Comparison of ENCODE assay signal across 19 cellular contexts in genomic region chr4:183989471-183989870, GRCh38.
DNase-seq lines count a peak whose midpoint lies in the region; ATAC-seq and TF ChIP-seq lines count a peak whose summit lies in the region.
"Had no signal": no experiment of that assay in that cellular context is flagged by ENCODE, and none has a peak within 500 bp of the region (broad histone marks: within the 10 kb centered on the region; RNA-seq: fewer than 3 reads in every experiment).

No MANE protein-coding gene starts in this region.

- TF ChIP-seq CTCF in right atrium auricular region (IDR thresholded peaks at IDR 0.05) = no peak

- H3K27me3 ChIP-seq in right atrium auricular region = no peaks in the 10 kb centered on the region
- H3K27me3 ChIP-seq: adrenal gland, neural progenitor cell had no signal

- peaks cover 0 to 29% of the 10 kb centered on the region in 2 donors for H3K4me1 ChIP-seq in right atrium auricular region

- H3K4me3 ChIP-seq in right atrium auricular region = no peak overlapping the region
- H3K4me3 ChIP-seq: adrenal gland, lower lobe of right lung, neural progenitor cell had no signal

- no peaks in the 10 kb centered on the region for H3K9me3 ChIP-seq in right atrium auricular region
- H3K9me3 ChIP-seq: adrenal gland, lower lobe of right lung had no signal

- CTCF ChIA-PET in HEK293T (lab: Yijun Ruan, JAX) = interaction anchor here (0.6 to 0.7 kb wide), 4 partner anchors 11 to 44 kb away, joined by 3 to 6 read pairs (median 4); no protein-coding TSS in a partner anchor

- H3K36me3 ChIP-seq in right atrium auricular region = no peaks in the 10 kb centered on the region
- H3K36me3 ChIP-seq: adrenal gland, lower lobe of right lung, neural progenitor cell had no signal

- ATAC-seq in left cardiac atrium (no peak), GM18861 (IDR thresholded peaks at IDR 0.05; ENCODE audit: unreplicated experiment) (no peak)
- ATAC-seq: lower lobe of right lung had no signal

- no peak for DNase-seq in right atrium auricular region (ENCODE audit: low spot score)
- DNase-seq in left cardiac atrium = no peak
- peak; percentile 69 for DNase-seq in SIG-M5 (lab: John Stamatoyannopoulos, UW)
- peak; percentile 39 for DNase-seq in fibroblast of the conjunctiva (ENCODE audit: low read depth)
- no peak for DNase-seq in HEK293T (ENCODE audit: extremely low spot score)
- DNase-seq in cerebellar cortex (ENCODE audit: low spot score) = no peak
- no peak for DNase-seq in midbrain (lab: John Stamatoyannopoulos, UW)
- DNase-seq: activated CD4-positive, alpha-beta T cell treated with anti-CD3 and anti-CD28 coated beads, Interleukin-2, amount 10 ng/mL, durations not matched to agents 7 days and 5 days; activated T-cell treated with anti-CD3 and anti-CD28 coated beads, Interleukin-2, amount 50 U/mL, for 48 hours; adrenal gland; erythroblast; KG1; lower lobe of right lung; NCI-H2029 treated with DMSO at 0.1 percent for 48 hours; right cardiac atrium; RPMI8226; stimulated activated CD4-positive, alpha-beta T cell treated with anti-CD3 and anti-CD28 coated beads, Interleukin-4, amount 100 ng/mL, for 4 hours had no signal

- intact Hi-C loops in left cardiac atrium (cut with DNase I) = loop anchor here in 1 of 2 donors (2.0 to 10.0 kb wide), 2 partner anchors 85 to 115 kb away; partner anchors contain the start of gene STOX2

- POLR2A ChIA-PET in HEK293T (lab: Yijun Ruan, JAX) = interaction anchor here (4.7 kb wide), 1 partner anchor 30 kb away, joined by 43 read pairs; no protein-coding TSS in a partner anchor

- peak overlapping the region; percentile 86 to 94 for H3K27ac ChIP-seq in right atrium auricular region
- H3K27ac ChIP-seq: lower lobe of right lung, neural progenitor cell had no signal

TF ChIP-seq in HEK293T, 16 proteins besides CTCF, POLR2A, EP300 and RAD21:
- TF ChIP-seq FOXM1 (IDR thresholded peaks at IDR 0.05; ENCODE audit: borderline replicate concordance) (no peak), ELF4 (IDR thresholded peaks at IDR 0.05) (no peak), PKNOX1 (IDR thresholded peaks at IDR 0.05) (no peak), NFRKB (IDR thresholded peaks at IDR 0.05) (no peak), SP1 (IDR thresholded peaks at IDR 0.05) (no peak), L3MBTL2 (conservative IDR thresholded peaks at IDR 0.05) (no peak), ARNT (IDR thresholded peaks at IDR 0.05) (no peak), SUZ12 (IDR thresholded peaks at IDR 0.05) (no peak), LEF1 (IDR thresholded peaks at IDR 0.05; ENCODE audit: borderline replicate concordance) (no peak), ZNF384 (IDR thresholded peaks at IDR 0.05) (no peak), BHLHE40 (IDR thresholded peaks at IDR 0.05; ENCODE audit: borderline replicate concordance) (no peak), HDGF (IDR thresholded peaks at IDR 0.05; ENCODE audit: borderline replicate concordance) (no peak), FOXA1 (IDR thresholded peaks at IDR 0.05) (no peak), FOXK2 (IDR thresholded peaks at IDR 0.05) (no peak), TARDBP (IDR thresholded peaks at IDR 0.05) (no peak), CTBP1 (IDR thresholded peaks at IDR 0.05; ENCODE audit: borderline replicate concordance) (no peak)
TF ChIP-seq in HEK293T: peak in this region for 0.

Comparison
In these comparisons a context has a peak if more than half of its experiments do, and no peak if none do; other contexts are left out.
1. DNase-seq: peak in SIG-M5 (single experiment) and fibroblast of the conjunctiva (single experiment); none in right atrium auricular region (single experiment), left cardiac atrium (single experiment), HEK293T (single experiment), cerebellar cortex (single experiment) and midbrain (single experiment).